ENCODE assay signal across 12 cellular contexts in genomic region chr11:65215441-65216076, GRCh38. TPM values are rescaled to one million over a fixed set of nuclear protein-coding genes. Genes with fewer than 3 reads are reported as not detected.
DNase-seq lines count a peak whose midpoint lies in the region; ATAC-seq and TF ChIP-seq lines count a peak whose summit lies in the region.
"Had no signal": no experiment of that assay in that cellular context is flagged by ENCODE, and none has a peak within 500 bp of the region (broad histone marks: within the 10 kb centered on the region; RNA-seq: fewer than 3 reads in every experiment).

No MANE protein-coding gene starts in this region.

- H3K9me3 ChIP-seq in heart left ventricle, result no peaks in the 10 kb centered on the region
- H3K9me3 ChIP-seq in naive thymus-derived CD4-positive, alpha-beta T cell (ENCODE audit: control insufficient read depth in 2 of 3, low read length in 3 of 3), result no peaks in the 10 kb centered on the region

- H3K36me3 ChIP-seq in heart left ventricle, result peaks cover 0 to 18% (median 13%) of the 10 kb centered on the region in 9 donors
- H3K36me3 ChIP-seq in naive thymus-derived CD4-positive, alpha-beta T cell (ENCODE audit: control insufficient read depth in 2 of 3, insufficient read depth in 3 of 3, low read length in 3 of 3), result peaks cover 0 to 17% (median 0%) of the 10 kb centered on the region in 3 experiments

- H3K9me3 Mint-ChIP-seq in activated T-cell treated with anti-CD3 and anti-CD28 coated beads, Interleukin-2, amount 50 U/mL, for 72 hours, result peaks cover 2 to 3% of the 10 kb centered on the region in 2 donors
- peaks cover 0 to 2% (median 0%) of the 10 kb centered on the region in 11 donors for H3K9me3 Mint-ChIP-seq in naive thymus-derived CD4-positive, alpha-beta T cell

- no peak for TF ChIP-seq POLR2A in heart left ventricle (IDR thresholded peaks at IDR 0.05)

- no peak overlapping the region for H3K27ac ChIP-seq in heart left ventricle
- no peak overlapping the region for H3K27ac ChIP-seq in naive thymus-derived CD4-positive, alpha-beta T cell (ENCODE audit: low read depth, low read length)

- CTCF ChIA-PET in naive thymus-derived CD4-positive, alpha-beta T cell (lab: Charles Lee), result interaction anchor here (0.5 to 0.9 kb wide), 2 partner anchors 9 to 554 kb away, joined by 3 read pairs; no protein-coding TSS in a partner anchor

- peak overlapping the region in 1 of 2 donors; percentile 33 for H3K4me3 Mint-ChIP-seq in activated T-cell treated with anti-CD3 and anti-CD28 coated beads, Interleukin-2, amount 50 U/mL, for 72 hours
- H3K4me3 Mint-ChIP-seq in naive thymus-derived CD4-positive, alpha-beta T cell, result peak overlapping the region in 2 of 10 donors; percentile 1 to 20

- ATAC-seq in heart left ventricle, result no peak
- peak; percentile 56 to 66 for ATAC-seq in activated T-cell treated with anti-CD3 and anti-CD28 coated beads, Interleukin-2, amount 50 U/mL, for 72 hours (replicated peaks in 1 of 2)
- no peak for ATAC-seq in naive thymus-derived CD4-positive, alpha-beta T cell
- ATAC-seq in GM21825 (IDR thresholded peaks at IDR 0.05; ENCODE audit: unreplicated experiment), result no peak

- no peak for TF ChIP-seq CTCF in heart left ventricle (IDR thresholded peaks at IDR 0.05)

- intact Hi-C loops in cardiac septum (cut with DNase I) (no loop called here), heart left ventricle (cut with DNase I) (no loop called here)
- intact Hi-C loops in naive thymus-derived CD4-positive, alpha-beta T cell (cut with micrococcal nuclease), result no loop called here

- POLR2A ChIA-PET in naive thymus-derived CD4-positive, alpha-beta T cell (lab: Charles Lee), result no interaction called here

- DNase-seq in cardiac septum (ENCODE audit: low spot score) (peak; percentile 56), heart left ventricle (no peak), SK-N-DZ (ENCODE audit: low spot score) (no peak), hippocampal formation (lab: John Stamatoyannopoulos, UW) (no peak), DMS 273 (lab: John Stamatoyannopoulos, UW; ENCODE audit: unreplicated experiment) (no peak)
- peak; percentile 23 to 56 for DNase-seq in activated T-cell treated with anti-CD3 and anti-CD28 coated beads, Interleukin-2, amount 50 U/mL, for 72 hours
- DNase-seq in naive thymus-derived CD4-positive, alpha-beta T cell, result peak in 1 of 9 donors; percentile 51
- DNase-seq: foreskin fibroblast, NCI-H446, retina had no signal

- H3K27me3 Mint-ChIP-seq in activated T-cell treated with anti-CD3 and anti-CD28 coated beads, Interleukin-2, amount 50 U/mL, for 72 hours (ENCODE audit: low read depth), result no peaks in the 10 kb centered on the region
- H3K27me3 Mint-ChIP-seq in naive thymus-derived CD4-positive, alpha-beta T cell, result no peaks in the 10 kb centered on the region

- 90 to 95% (median 91%) methylated on average over 24 of the region's 24 CpGs for WGBS in heart left ventricle, 4 donors

- H3K36me3 Mint-ChIP-seq in activated T-cell treated with anti-CD3 and anti-CD28 coated beads, Interleukin-2, amount 50 U/mL, for 72 hours (ENCODE audit: insufficient read depth in 2 of 2), result peaks cover 0 to 3% of the 10 kb centered on the region in 2 donors
- H3K36me3 Mint-ChIP-seq in naive thymus-derived CD4-positive, alpha-beta T cell, result peaks cover 0 to 4% (median 0%) of the 10 kb centered on the region in 5 donors

- H3K4me3 ChIP-seq in heart left ventricle, result no peak overlapping the region
- no peak overlapping the region for H3K4me3 ChIP-seq in naive thymus-derived CD4-positive, alpha-beta T cell (ENCODE audit: low read length)

- H3K27me3 ChIP-seq in heart left ventricle, result no peaks in the 10 kb centered on the region
- H3K27me3 ChIP-seq in naive thymus-derived CD4-positive, alpha-beta T cell (ENCODE audit: control insufficient read depth in 2 of 2, insufficient read depth in 2 of 2, low read length in 2 of 2), result no peaks in the 10 kb centered on the region

- peaks cover 0 to 16% (median 0%) of the 10 kb centered on the region in 12 donors for H3K4me1 ChIP-seq in heart left ventricle
- H3K4me1 ChIP-seq in naive thymus-derived CD4-positive, alpha-beta T cell (ENCODE audit: control insufficient read depth in 2 of 2, insufficient read depth in 2 of 2, low read length in 2 of 2), result peaks cover 7 to 8% of the 10 kb centered on the region in 2 donors

- peak overlapping the region; percentile 93 for H3K27ac Mint-ChIP-seq in activated T-cell treated with anti-CD3 and anti-CD28 coated beads, Interleukin-2, amount 50 U/mL, for 72 hours
- peak overlapping the region in 7 of 9 donors; percentile 5 to 74 (median 47) for H3K27ac Mint-ChIP-seq in naive thymus-derived CD4-positive, alpha-beta T cell

- peaks cover 19% of the 10 kb centered on the region for H3K4me1 Mint-ChIP-seq in activated T-cell treated with anti-CD3 and anti-CD28 coated beads, Interleukin-2, amount 50 U/mL, for 72 hours (ENCODE audit: low read depth)
- H3K4me1 Mint-ChIP-seq in naive thymus-derived CD4-positive, alpha-beta T cell, result peaks cover 16 to 40% (median 25%) of the 10 kb centered on the region in 7 donors

RNA-seq across cellular contexts. Expression of gene CAPN1, which starts 33.8 kb away (rescaled TPM):
- total RNA-seq in cardiac septum, result 89.6 TPM
- total RNA-seq in heart left ventricle, result 100 to 1,000 TPM in 2 of 9 donors, 10 to 100 TPM in 7; 67.8 to 139 (median 86.1) TPM
- 100 to 1,000 TPM in 1 of 2 donors, 10 to 100 TPM in 1; 69.6 to 114 TPM for polyA plus RNA-seq in heart left ventricle
- total RNA-seq in activated T-cell treated with anti-CD3 and anti-CD28 coated beads, Interleukin-2, amount 50 U/mL, for 72 hours, result 100 to 1,000 TPM in 1 of 2 donors, 10 to 100 TPM in 1; 99.1 to 114 TPM
- 100 to 1,000 TPM in 3 of 5 experiments, 10 to 100 TPM in 2; 93.6 to 195 (median 130) TPM for total RNA-seq in naive thymus-derived CD4-positive, alpha-beta T cell
- 10 to 100 TPM; 73.1 to 78.8 TPM for polyA plus RNA-seq in naive thymus-derived CD4-positive, alpha-beta T cell
- 49.6 and 59.4 TPM in 2 replicates for polyA plus RNA-seq in SK-N-DZ (2014; cell fraction: cytosol; rRNA removed)
- 55.2 and 75.9 TPM in 2 replicates for polyA plus RNA-seq in SK-N-DZ (2014; cell fraction: nucleus; rRNA removed)

RNA-seq across cellular contexts. Expression of gene SPDYC, which starts 45.5 kb away (rescaled TPM):
- total RNA-seq in cardiac septum (not detected), heart left ventricle (not detected)
- polyA plus RNA-seq in heart left ventricle, result not detected
- not detected for total RNA-seq in activated T-cell treated with anti-CD3 and anti-CD28 coated beads, Interleukin-2, amount 50 U/mL, for 72 hours
- not detected for total RNA-seq in naive thymus-derived CD4-positive, alpha-beta T cell
- not detected for polyA plus RNA-seq in naive thymus-derived CD4-positive, alpha-beta T cell
- polyA plus RNA-seq in SK-N-DZ (2014; cell fraction: cytosol; rRNA removed), result 0.15 and 0.37 TPM in 2 replicates
- not detected in 2 replicates for polyA plus RNA-seq in SK-N-DZ (2014; cell fraction: nucleus; rRNA removed)
- total RNA-seq: lower leg skin had no signal

RNA-seq across cellular contexts. Expression of gene POLA2, which starts 46.2 kb away (rescaled TPM):
- total RNA-seq in cardiac septum, result 3.5 TPM
- total RNA-seq in heart left ventricle, result 1 to 10 TPM; 3.2 to 9.0 (median 4.2) TPM
- 1 to 10 TPM; 4.3 to 6.7 TPM for polyA plus RNA-seq in heart left ventricle
- 10 to 100 TPM; 54.2 to 67.0 TPM for total RNA-seq in activated T-cell treated with anti-CD3 and anti-CD28 coated beads, Interleukin-2, amount 50 U/mL, for 72 hours
- total RNA-seq in naive thymus-derived CD4-positive, alpha-beta T cell, result 10 to 100 TPM; 13.4 to 51.6 (median 27.8) TPM
- polyA plus RNA-seq in naive thymus-derived CD4-positive, alpha-beta T cell, result 10 to 100 TPM in 1 of 2 donors, 1 to 10 TPM in 1; 9.0 to 12.9 TPM
- 44.0 and 49.9 TPM in 2 replicates for polyA plus RNA-seq in SK-N-DZ (2014; cell fraction: cytosol; rRNA removed)
- polyA plus RNA-seq in SK-N-DZ (2014; cell fraction: nucleus; rRNA removed), result 40.0 and 68.8 TPM in 2 replicates

Comparison
In these comparisons a context has a peak if more than half of its experiments do, and no peak if none do; other contexts are left out.
1. DNase-seq: peak in cardiac septum (single experiment) and activated T-cell treated with anti-CD3 and anti-CD28 coated beads, Interleukin-2, amount 50 U/mL, for 72 hours (2 of 2); none in heart left ventricle (0 of 5), SK-N-DZ (single experiment), hippocampal formation (0 of 2) and DMS 273 (single experiment).
2. ATAC-seq: peak in activated T-cell treated with anti-CD3 and anti-CD28 coated beads, Interleukin-2, amount 50 U/mL, for 72 hours (2 of 2); none in heart left ventricle (0 of 4), naive thymus-derived CD4-positive, alpha-beta T cell (single experiment) and GM21825 (single experiment).